In genomic region chr2:95115418-95115817, GRCh38 we compare ENCODE assay signal across 8 cellular contexts.
DNase-seq lines count a peak whose midpoint lies in the region; ATAC-seq and TF ChIP-seq lines count a peak whose summit lies in the region.

No MANE protein-coding gene starts in this region.

- no peak for DNase-seq in AG04449 (ENCODE audit: low read depth, low spot score)
- peak; percentile 35 for DNase-seq in NCI-H2171 (lab: John Stamatoyannopoulos, UW)
- peak; percentile 67 for DNase-seq in central memory CD4-positive, alpha-beta T cell
- DNase-seq in left kidney (ENCODE audit: low read depth, low spot score), result peak; percentile 87
- DNase-seq in stimulated activated CD4-positive, alpha-beta T cell treated with anti-CD3 and anti-CD28 coated beads, TNF-alpha, amount 100 ng/mL, for 1 hour (ENCODE audit: low read depth in 3 of 3, low spot score in 1 of 3), result peak; percentile 47 to 53 (median 47)

- CTCF ChIA-PET in AG04449 (lab: Yijun Ruan, JAX), result interaction anchor here (0.7 to 2.8 kb wide), 23 partner anchors 8 to 129 kb away, joined by 3 to 21 read pairs (median 4); no protein-coding TSS in a partner anchor

- no peak overlapping the region for H3K4me3 ChIP-seq in AG04449 (ENCODE audit: low read depth, low read length)

- peak; percentile 96 for ATAC-seq in GM18511 (IDR thresholded peaks at IDR 0.05; ENCODE audit: unreplicated experiment)
- ATAC-seq in HG03039 (IDR thresholded peaks at IDR 0.05; ENCODE audit: unreplicated experiment), result peak; percentile 95
- peak; percentile 92 to 96 for ATAC-seq in activated CD4-positive, CD25-positive, alpha-beta regulatory T cell treated with anti-CD3 and anti-CD28 coated beads, Interleukin-2, amount 50 U/mL, for 24 hours

- TF ChIP-seq CTCF in AG04449 (IDR thresholded peaks at IDR 0.05; ENCODE audit: insufficient read depth, low read length, missing control alignments), result peak; percentile 86

- POLR2A ChIA-PET in AG04449 (lab: Yijun Ruan, JAX), result no interaction called here
